Comparison of ENCODE assay signal across 17 cellular contexts in genomic region chr1:58318157-58318665, GRCh38.
A peak's percentile ranks its signal among the peaks of the same experiment; 100 is the strongest.
DNase-seq lines count a peak whose midpoint lies in the region; ATAC-seq, FAIRE-seq and TF ChIP-seq lines count a peak whose summit lies in the region.
"Had no signal": no experiment of that assay in that cellular context is flagged by ENCODE, and none has a peak within 500 bp of the region (broad histone marks: within the 10 kb centered on the region; RNA-seq: fewer than 3 reads in every experiment).

No MANE protein-coding gene starts in this region.

- TF ChIP-seq CTCF in bronchial epithelial cell (IDR thresholded peaks at IDR 0.05; ENCODE audit: insufficient read depth, low read length, severe bottlenecking) (no peak), OCI-LY7 (conservative IDR thresholded peaks at IDR 0.05; ENCODE audit: low read length) (no peak)

- H3K27me3 ChIP-seq in bronchial epithelial cell (ENCODE audit: control insufficient read depth, insufficient read depth, low read length) = no peaks in the 10 kb centered on the region
- H3K27me3 ChIP-seq: BE2C had no signal

- H3K27me3 Mint-ChIP-seq in stimulated activated memory B cell treated with anti-CD40 and anti-IgM and Interleukin-4, amounts not matched to agents 10 μg/mL and 1 μg/mL and 100 μg/mL, for 72 hours = no peaks in the 10 kb centered on the region
- no peaks in the 10 kb centered on the region for H3K27me3 Mint-ChIP-seq in stimulated activated naive B cell treated with anti-CD40 and anti-IgM and Interleukin-4, amounts not matched to agents 10 μg/mL and 1 μg/mL and 100 μg/mL, for 72 hours
- H3K27me3 Mint-ChIP-seq: CD4-positive, alpha-beta memory T cell had no signal

- no peaks in the 10 kb centered on the region for H3K36me3 ChIP-seq in bronchial epithelial cell (ENCODE audit: control insufficient read depth, insufficient read depth, low read length)
- no peaks in the 10 kb centered on the region for H3K36me3 ChIP-seq in OCI-LY7 (ENCODE audit: insufficient read depth, low read length)
- H3K36me3 ChIP-seq: BE2C had no signal

- FAIRE-seq in bronchial epithelial cell (lab: Jason Lieb, UNC) = peak; percentile 92
- FAIRE-seq: A549, G401.6, GM12892, GM19239 had no signal

- H3K4me1 Mint-ChIP-seq in stimulated activated memory B cell treated with anti-CD40 and anti-IgM and Interleukin-4, amounts not matched to agents 10 μg/mL and 1 μg/mL and 100 μg/mL, for 72 hours = no peaks in the 10 kb centered on the region
- no peaks in the 10 kb centered on the region for H3K4me1 Mint-ChIP-seq in stimulated activated naive B cell treated with anti-CD40 and anti-IgM and Interleukin-4, amounts not matched to agents 10 μg/mL and 1 μg/mL and 100 μg/mL, for 72 hours
- H3K4me1 Mint-ChIP-seq: CD4-positive, alpha-beta memory T cell had no signal

- H3K27ac ChIP-seq in OCI-LY7 (ENCODE audit: low read depth, low read length, poor library complexity, severe bottlenecking) = no peak overlapping the region
- H3K27ac ChIP-seq: A549, C4-2B, KMS-11 had no signal

- POLR2A ChIA-PET in OCI-LY7 (lab: Charles Lee) = no interaction called here

- no TSS peak for BruUV-seq in OCI-LY7 (replicated peaks; lab: Mats Ljungman, UMichigan)

- DNase-seq in GM04504 (ENCODE audit: low read depth) (peak; percentile 7), HT1080 (ENCODE audit: low read depth) (peak; percentile 20), bronchial epithelial cell (ENCODE audit: low read depth) (no peak), activated T-cell treated with anti-CD3 and anti-CD28 coated beads for 4 hours (no peak), OCI-LY7 (ENCODE audit: low spot score) (no peak)
- no peak for DNase-seq in stimulated activated naive B cell treated with anti-CD40 and anti-IgM and Interleukin-4, amounts not matched to agents 10 μg/mL and 1 μg/mL and 100 μg/mL, for 72 hours
- DNase-seq: BE2C; Caco-2; CD4-positive, alpha-beta memory T cell; HCEC 1CT had no signal

- no peaks in the 10 kb centered on the region for H3K9me2 ChIP-seq in OCI-LY7 (ENCODE audit: insufficient read depth, low read length)

- no peaks in the 10 kb centered on the region for H3K9me3 ChIP-seq in OCI-LY7 (ENCODE audit: low read length)
- H3K9me3 ChIP-seq: A549, BE2C, Caco-2 had no signal

- H3K4me3 Mint-ChIP-seq in stimulated activated memory B cell treated with anti-CD40 and anti-IgM and Interleukin-4, amounts not matched to agents 10 μg/mL and 1 μg/mL and 100 μg/mL, for 72 hours = no peak overlapping the region
- no peak overlapping the region for H3K4me3 Mint-ChIP-seq in stimulated activated naive B cell treated with anti-CD40 and anti-IgM and Interleukin-4, amounts not matched to agents 10 μg/mL and 1 μg/mL and 100 μg/mL, for 72 hours
- H3K4me3 Mint-ChIP-seq: CD4-positive, alpha-beta memory T cell had no signal

- no peak overlapping the region for H2AFZ ChIP-seq in OCI-LY7 (ENCODE audit: low read length)

- peaks cover under 1% of the 10 kb centered on the region for H3K9me3 Mint-ChIP-seq in stimulated activated memory B cell treated with anti-CD40 and anti-IgM and Interleukin-4, amounts not matched to agents 10 μg/mL and 1 μg/mL and 100 μg/mL, for 72 hours
- peaks cover 1 to 3% of the 10 kb centered on the region in 2 donors for H3K9me3 Mint-ChIP-seq in stimulated activated naive B cell treated with anti-CD40 and anti-IgM and Interleukin-4, amounts not matched to agents 10 μg/mL and 1 μg/mL and 100 μg/mL, for 72 hours

- H3K79me2 ChIP-seq in OCI-LY7 (ENCODE audit: insufficient read depth, low read depth, low read length) = no peaks in the 10 kb centered on the region

- H3K4me1 ChIP-seq in OCI-LY7 (ENCODE audit: insufficient read depth, low read length, poor library complexity, severe bottlenecking) = no peaks in the 10 kb centered on the region
- H3K4me1 ChIP-seq: A549, BE2C, Caco-2 had no signal

- H3K4me3 ChIP-seq in bronchial epithelial cell (ENCODE audit: low read depth, low read length) (no peak overlapping the region), OCI-LY7 (ENCODE audit: low read depth, low read length, poor library complexity, severe bottlenecking) (no peak overlapping the region)
- H3K4me3 ChIP-seq: A549 had no signal

- intact Hi-C loops in OCI-LY7 (cut with micrococcal nuclease; ENCODE audit: unreplicated experiment) = no loop called here

- no peak overlapping the region for H3K4me2 ChIP-seq in OCI-LY7 (ENCODE audit: low read length)
- H3K4me2 ChIP-seq: A549, KMS-11 had no signal

- CTCF ChIA-PET in OCI-LY7 (lab: Charles Lee; ENCODE audit: unreplicated experiment) = no interaction called here

- no peaks in the 10 kb centered on the region for H4K20me1 ChIP-seq in OCI-LY7 (ENCODE audit: insufficient read depth, low read length)

- ATAC-seq in stimulated activated memory B cell treated with anti-CD40 and anti-IgM and Interleukin-4, amounts not matched to agents 10 μg/mL and 1 μg/mL and 100 μg/mL, for 72 hours = peak; percentile 12
- ATAC-seq in stimulated activated naive B cell treated with anti-CD40 and anti-IgM and Interleukin-4, amounts not matched to agents 10 μg/mL and 1 μg/mL and 100 μg/mL, for 72 hours (replicated peaks) = no peak
- ATAC-seq: A549 had no signal

- no peak overlapping the region for H3K27ac Mint-ChIP-seq in stimulated activated memory B cell treated with anti-CD40 and anti-IgM and Interleukin-4, amounts not matched to agents 10 μg/mL and 1 μg/mL and 100 μg/mL, for 72 hours
- no peak overlapping the region for H3K27ac Mint-ChIP-seq in stimulated activated naive B cell treated with anti-CD40 and anti-IgM and Interleukin-4, amounts not matched to agents 10 μg/mL and 1 μg/mL and 100 μg/mL, for 72 hours
- H3K27ac Mint-ChIP-seq: CD4-positive, alpha-beta memory T cell had no signal

- peaks cover 24% of the 10 kb centered on the region for H3K36me3 Mint-ChIP-seq in stimulated activated memory B cell treated with anti-CD40 and anti-IgM and Interleukin-4, amounts not matched to agents 10 μg/mL and 1 μg/mL and 100 μg/mL, for 72 hours
- peaks cover 9 to 21% of the 10 kb centered on the region in 2 donors for H3K36me3 Mint-ChIP-seq in stimulated activated naive B cell treated with anti-CD40 and anti-IgM and Interleukin-4, amounts not matched to agents 10 μg/mL and 1 μg/mL and 100 μg/mL, for 72 hours

Comparison
In these comparisons a context has a peak if more than half of its experiments do, and no peak if none do; other contexts are left out.
1. DNase-seq: peak in GM04504 (single experiment) and HT1080 (single experiment); none in bronchial epithelial cell (single experiment), stimulated activated naive B cell treated with anti-CD40 and anti-IgM and Interleukin-4, amounts not matched to agents 10 μg/mL and 1 μg/mL and 100 μg/mL, for 72 hours (single experiment), activated T-cell treated with anti-CD3 and anti-CD28 coated beads for 4 hours (single experiment) and OCI-LY7 (single experiment).